Comparison of ENCODE assay signal across 21 cellular contexts in genomic region chr14:25570483-25570882, GRCh38.
"Had no signal": no experiment of that assay in that cellular context is flagged by ENCODE, and none has a peak within 500 bp of the region (broad histone marks: within the 10 kb centered on the region; RNA-seq: fewer than 3 reads in every experiment).

No MANE protein-coding gene starts in this region.

- H3K4me3 Mint-ChIP-seq: endodermal cell; naive thymus-derived CD4-positive, alpha-beta T cell; nephron progenitor cell; stimulated activated effector memory CD8-positive, alpha-beta T cell treated with anti-CD3 and anti-CD28 coated beads, Interleukin-12 subunit alpha, Interleukin-12 subunit beta, amount 100 ng/mL, for 72 hours; type B pancreatic cell had no signal

- H3K4me1 ChIP-seq: foreskin keratinocyte, psoas muscle, right lobe of liver, suprapubic skin, thyroid gland, uterus had no signal

- H3K36me3 ChIP-seq: neutrophil, right lobe of liver, suprapubic skin, thyroid gland, uterus had no signal

- H3K9me3 ChIP-seq: neutrophil, psoas muscle, right lobe of liver, suprapubic skin, thyroid gland, uterus had no signal

- H3K27me3 Mint-ChIP-seq: naive thymus-derived CD4-positive, alpha-beta T cell; type B pancreatic cell had no signal

- H3K27me3 ChIP-seq: foreskin keratinocyte, neutrophil, right lobe of liver, suprapubic skin, thyroid gland, uterus had no signal

- H3K27ac Mint-ChIP-seq: endodermal cell; naive thymus-derived CD4-positive, alpha-beta T cell; nephron progenitor cell; stimulated activated effector memory CD8-positive, alpha-beta T cell treated with anti-CD3 and anti-CD28 coated beads, Interleukin-12 subunit alpha, Interleukin-12 subunit beta, amount 100 ng/mL, for 72 hours; type B pancreatic cell had no signal

- H3K27ac ChIP-seq: foreskin keratinocyte, neutrophil, psoas muscle, right lobe of liver, suprapubic skin, thyroid gland, uterus had no signal

- DNase-seq: effector CD4-positive, alpha-beta T cell; endodermal cell; erythroblast; foreskin keratinocyte; head of caudate nucleus; hippocampal formation; kidney glomerular epithelial cell; naive thymus-derived CD4-positive, alpha-beta T cell; nephron progenitor cell; psoas muscle; retina; right lobe of liver; stimulated activated CD4-positive, alpha-beta T cell treated with anti-CD3 and anti-CD28 coated beads, Interleukin-4, amount 100 ng/mL, for 1 hour; stimulated activated CD8-positive, alpha-beta memory T cell treated with anti-CD3 and anti-CD28 coated beads, Interleukin-4, amount 100 ng/mL, for 48 hours; stimulated activated naive CD8-positive, alpha-beta T cell treated with anti-CD3 and anti-CD28 coated beads, Interleukin-15, Interleukin-2, amounts not matched to agents 100 U/mL and 50 U/mL, for 24 hours; thyroid gland; uterus had no signal

- H3K4me1 Mint-ChIP-seq: endodermal cell; naive thymus-derived CD4-positive, alpha-beta T cell; nephron progenitor cell; stimulated activated effector memory CD8-positive, alpha-beta T cell treated with anti-CD3 and anti-CD28 coated beads, Interleukin-12 subunit alpha, Interleukin-12 subunit beta, amount 100 ng/mL, for 72 hours had no signal

- H3K36me3 Mint-ChIP-seq: naive thymus-derived CD4-positive, alpha-beta T cell; stimulated activated effector memory CD8-positive, alpha-beta T cell treated with anti-CD3 and anti-CD28 coated beads, Interleukin-12 subunit alpha, Interleukin-12 subunit beta, amount 100 ng/mL, for 72 hours; type B pancreatic cell had no signal

- H3K4me3 ChIP-seq: psoas muscle, right lobe of liver, suprapubic skin, thyroid gland, uterus had no signal

- H3K9me3 Mint-ChIP-seq: nephron progenitor cell, type B pancreatic cell had no signal
